ENCODE assay signal across 1 cellular context in the genomic region with DNA sequence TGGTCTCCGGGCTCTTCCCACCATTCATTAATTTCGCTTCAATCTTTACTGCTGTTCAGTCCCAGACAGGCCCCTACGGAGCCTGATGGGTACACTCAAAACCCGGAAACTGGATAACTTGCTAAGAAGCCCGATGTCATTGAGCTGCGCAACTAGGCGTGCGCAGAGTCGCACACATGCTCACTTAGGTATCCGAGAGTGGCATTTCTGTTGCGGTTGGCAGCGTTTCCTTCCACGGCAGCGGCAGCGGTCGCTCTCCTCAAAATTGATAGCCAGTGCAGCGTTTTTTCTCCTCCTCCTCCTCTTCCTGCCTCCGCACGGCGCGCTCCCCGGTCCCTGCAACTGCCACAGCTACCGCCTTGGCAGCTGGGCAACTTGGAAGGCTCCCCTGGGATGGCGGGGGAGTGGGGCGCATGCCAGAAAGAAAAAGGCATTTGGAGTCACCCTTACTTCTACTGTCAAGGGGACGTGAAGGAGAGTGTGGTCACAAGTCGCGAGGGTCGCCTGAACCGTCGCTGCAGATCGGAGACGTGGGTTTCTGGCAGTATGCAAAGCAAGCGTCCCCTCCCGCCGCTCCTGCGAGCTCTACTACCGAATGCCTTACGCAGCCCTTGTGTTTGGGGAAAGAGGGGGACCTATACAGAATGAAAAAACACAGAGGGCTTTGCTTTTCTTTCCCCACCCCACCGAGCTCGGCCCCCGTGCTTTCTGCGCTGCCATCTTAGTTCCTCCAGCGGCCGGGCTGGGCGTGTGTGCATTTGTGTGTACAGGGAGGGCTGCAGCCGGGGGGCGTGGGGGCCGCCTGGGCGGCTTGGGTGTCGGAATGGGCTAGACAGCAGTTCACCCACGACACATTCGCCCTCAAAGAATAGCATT.
TF ChIP-seq lines count a peak whose summit lies in the region.

No MANE protein-coding gene starts in this region.

TF ChIP-seq in K562, 482 proteins besides CTCF, POLR2A, EP300 and RAD21 (continued from another document):
- TF ChIP-seq, protein P1, sequence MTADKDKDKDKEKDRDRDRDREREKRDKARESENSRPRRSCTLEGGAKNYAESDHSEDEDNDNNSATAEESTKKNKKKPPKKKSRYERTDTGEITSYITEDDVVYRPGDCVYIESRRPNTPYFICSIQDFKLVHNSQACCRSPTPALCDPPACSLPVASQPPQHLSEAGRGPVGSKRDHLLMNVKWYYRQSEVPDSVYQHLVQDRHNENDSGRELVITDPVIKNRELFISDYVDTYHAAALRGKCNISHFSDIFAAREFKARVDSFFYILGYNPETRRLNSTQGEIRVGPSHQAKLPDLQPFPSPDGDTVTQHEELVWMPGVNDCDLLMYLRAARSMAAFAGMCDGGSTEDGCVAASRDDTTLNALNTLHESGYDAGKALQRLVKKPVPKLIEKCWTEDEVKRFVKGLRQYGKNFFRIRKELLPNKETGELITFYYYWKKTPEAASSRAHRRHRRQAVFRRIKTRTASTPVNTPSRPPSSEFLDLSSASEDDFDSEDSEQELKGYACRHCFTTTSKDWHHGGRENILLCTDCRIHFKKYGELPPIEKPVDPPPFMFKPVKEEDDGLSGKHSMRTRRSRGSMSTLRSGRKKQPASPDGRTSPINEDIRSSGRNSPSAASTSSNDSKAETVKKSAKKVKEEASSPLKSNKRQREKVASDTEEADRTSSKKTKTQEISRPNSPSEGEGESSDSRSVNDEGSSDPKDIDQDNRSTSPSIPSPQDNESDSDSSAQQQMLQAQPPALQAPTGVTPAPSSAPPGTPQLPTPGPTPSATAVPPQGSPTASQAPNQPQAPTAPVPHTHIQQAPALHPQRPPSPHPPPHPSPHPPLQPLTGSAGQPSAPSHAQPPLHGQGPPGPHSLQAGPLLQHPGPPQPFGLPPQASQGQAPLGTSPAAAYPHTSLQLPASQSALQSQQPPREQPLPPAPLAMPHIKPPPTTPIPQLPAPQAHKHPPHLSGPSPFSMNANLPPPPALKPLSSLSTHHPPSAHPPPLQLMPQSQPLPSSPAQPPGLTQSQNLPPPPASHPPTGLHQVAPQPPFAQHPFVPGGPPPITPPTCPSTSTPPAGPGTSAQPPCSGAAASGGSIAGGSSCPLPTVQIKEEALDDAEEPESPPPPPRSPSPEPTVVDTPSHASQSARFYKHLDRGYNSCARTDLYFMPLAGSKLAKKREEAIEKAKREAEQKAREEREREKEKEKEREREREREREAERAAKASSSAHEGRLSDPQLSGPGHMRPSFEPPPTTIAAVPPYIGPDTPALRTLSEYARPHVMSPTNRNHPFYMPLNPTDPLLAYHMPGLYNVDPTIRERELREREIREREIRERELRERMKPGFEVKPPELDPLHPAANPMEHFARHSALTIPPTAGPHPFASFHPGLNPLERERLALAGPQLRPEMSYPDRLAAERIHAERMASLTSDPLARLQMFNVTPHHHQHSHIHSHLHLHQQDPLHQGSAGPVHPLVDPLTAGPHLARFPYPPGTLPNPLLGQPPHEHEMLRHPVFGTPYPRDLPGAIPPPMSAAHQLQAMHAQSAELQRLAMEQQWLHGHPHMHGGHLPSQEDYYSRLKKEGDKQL (CRISPR knock-in tag; IDR thresholded peaks at IDR 0.05; ENCODE audit: borderline replicate concordance), result no peak
- TF ChIP-seq HCFC1 (IDR thresholded peaks at IDR 0.05; ENCODE audit: low read depth, low read length) (0 out of 2 replicates have a peak, but pooled peaks have one; percentile 21), BRCA1 (IDR thresholded peaks at IDR 0.05) (no peak), BRCA1 (CRISPR knock-in tag; IDR thresholded peaks at IDR 0.05) (no peak), POLR2G (IDR thresholded peaks at IDR 0.05; ENCODE audit: low read depth, low read length) (peak; percentile 76), MYC (IDR thresholded peaks at IDR 0.05; ENCODE audit: low read depth, low read length) (peak; percentile 62; the same call in 1 of the 2 replicates), MYC (CRISPR knock-in tag; IDR thresholded peaks at IDR 0.05; ENCODE audit: borderline replicate concordance, low read depth) (no peak), KAT8 (IDR thresholded peaks at IDR 0.05; ENCODE audit: low read depth) (no peak), POLR2H (tag; IDR thresholded peaks at IDR 0.05; ENCODE audit: low read depth) (no peak), SRSF1 (IDR thresholded peaks at IDR 0.05; ENCODE audit: low read depth, low read length) (no peak), ZNF3 (CRISPR knock-in tag; IDR thresholded peaks at IDR 0.05) (no peak), ZNF232 (CRISPR knock-in tag; IDR thresholded peaks at IDR 0.05) (no peak), FOXJ2 (tag; IDR thresholded peaks at IDR 0.05) (no peak), KDM4B (IDR thresholded peaks at IDR 0.05; ENCODE audit: borderline replicate concordance in 2 of 2, low read depth in 1 of 2) (peak in 1 of 2 experiments; percentile 22; a peak in 1 of 4 replicates), HIVEP1 (CRISPR knock-in tag; IDR thresholded peaks at IDR 0.05) (no peak), EP400 (IDR thresholded peaks at IDR 0.05) (peak; percentile 66; the same call in 1 of the 2 replicates), HSF4 (CRISPR knock-in tag; IDR thresholded peaks at IDR 0.05; ENCODE audit: borderline replicate concordance) (no peak), L3MBTL2 (IDR thresholded peaks at IDR 0.05) (0 out of 2 replicates have a peak, but pooled peaks have one; percentile 29), NEUROD1 (IDR thresholded peaks at IDR 0.05; ENCODE audit: borderline replicate concordance, low read depth, low read length, partially characterized antibody) (peak; percentile 95), POLR2AphosphoS5 (IDR thresholded peaks at IDR 0.05; ENCODE audit: control insufficient read depth, insufficient read depth, low read depth, low read length) (peak; percentile 67), CAMTA2 (CRISPR knock-in tag; conservative IDR thresholded peaks at IDR 0.05) (no peak), PHF20 (IDR thresholded peaks at IDR 0.05; ENCODE audit: partially characterized antibody) (peak; percentile 46), ZNF212 (CRISPR knock-in tag; IDR thresholded peaks at IDR 0.05) (no peak), MCM5 (IDR thresholded peaks at IDR 0.05; ENCODE audit: low read depth) (no peak), HNRNPLL (IDR thresholded peaks at IDR 0.05; ENCODE audit: low read depth, low read length, poor library complexity, severe bottlenecking) (peak; percentile 46), JUND (IDR thresholded peaks at IDR 0.05; ENCODE audit: borderline replicate concordance, low read depth, low read length) (0 out of 2 replicates have a peak, but pooled peaks have one; percentile 38), JUND (tag; IDR thresholded peaks at IDR 0.05; ENCODE audit: borderline replicate concordance, low read depth, low read length) (no peak), ZFX (CRISPR knock-in tag; IDR thresholded peaks at IDR 0.05) (peak; percentile 33; the same call in 1 of the 2 replicates), MEIS2 (IDR thresholded peaks at IDR 0.05; ENCODE audit: partially characterized antibody) (peak; percentile 67), CREB1 (IDR thresholded peaks at IDR 0.05) (peak; percentile 62), CREB1 (CRISPR knock-in tag; IDR thresholded peaks at IDR 0.05) (peak; percentile 52; the same call in 1 of the 2 replicates), PHF8 (IDR thresholded peaks at IDR 0.05; ENCODE audit: borderline replicate concordance, low read length) (peak; percentile 71; the same call in 1 of the 2 replicates), RBBP5 (IDR thresholded peaks at IDR 0.05; ENCODE audit: borderline replicate concordance, insufficient read depth, low read length, poor library complexity, severe bottlenecking) (peak; percentile 73), PKNOX1 (IDR thresholded peaks at IDR 0.05) (peak; percentile 37), BCOR (IDR thresholded peaks at IDR 0.05) (0 out of 2 replicates have a peak, but pooled peaks have one; percentile 34), CTBP1 (IDR thresholded peaks at IDR 0.05; ENCODE audit: borderline replicate concordance) (peak; percentile 53; the same call in 1 of the 2 replicates), MAZ (CRISPR knock-in tag; conservative IDR thresholded peaks at IDR 0.05 in 1 of 2, IDR thresholded peaks at IDR 0.05 in 1 of 2) (peak in 1 of 2 experiments; percentile 74; a peak in 2 of 4 replicates), KDM1A (IDR thresholded peaks at IDR 0.05) (peak in 1 of 2 experiments; percentile 45; a peak in 1 of 4 replicates), ZBTB8A (IDR thresholded peaks at IDR 0.05; ENCODE audit: partially characterized antibody) (no peak), HDAC6 (IDR thresholded peaks at IDR 0.05; ENCODE audit: low read depth, low read length) (no peak), ZNF668 (CRISPR knock-in tag; IDR thresholded peaks at IDR 0.05) (no peak), POU5F1 (IDR thresholded peaks at IDR 0.05; ENCODE audit: borderline replicate concordance, low read depth, low read length, partially characterized antibody) (no peak), NBN (IDR thresholded peaks at IDR 0.05; ENCODE audit: low read depth) (no peak), MXI1 (IDR thresholded peaks at IDR 0.05; ENCODE audit: low read depth, low read length) (no peak), SRSF9 (IDR thresholded peaks at IDR 0.05; ENCODE audit: borderline replicate concordance, low read depth, low read length) (no peak), TBP (optimal IDR thresholded peaks at IDR 0.05; ENCODE audit: low read depth, low read length) (peak; percentile 87), CHD2 (IDR thresholded peaks at IDR 0.05; ENCODE audit: low read depth, low read length) (no peak)
- TF ChIP-seq, protein P2, sequence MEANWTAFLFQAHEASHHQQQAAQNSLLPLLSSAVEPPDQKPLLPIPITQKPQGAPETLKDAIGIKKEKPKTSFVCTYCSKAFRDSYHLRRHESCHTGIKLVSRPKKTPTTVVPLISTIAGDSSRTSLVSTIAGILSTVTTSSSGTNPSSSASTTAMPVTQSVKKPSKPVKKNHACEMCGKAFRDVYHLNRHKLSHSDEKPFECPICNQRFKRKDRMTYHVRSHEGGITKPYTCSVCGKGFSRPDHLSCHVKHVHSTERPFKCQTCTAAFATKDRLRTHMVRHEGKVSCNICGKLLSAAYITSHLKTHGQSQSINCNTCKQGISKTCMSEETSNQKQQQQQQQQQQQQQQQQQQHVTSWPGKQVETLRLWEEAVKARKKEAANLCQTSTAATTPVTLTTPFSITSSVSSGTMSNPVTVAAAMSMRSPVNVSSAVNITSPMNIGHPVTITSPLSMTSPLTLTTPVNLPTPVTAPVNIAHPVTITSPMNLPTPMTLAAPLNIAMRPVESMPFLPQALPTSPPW (CRISPR knock-in tag; IDR thresholded peaks at IDR 0.05), result peak; percentile 67
- TF ChIP-seq, protein P3, sequence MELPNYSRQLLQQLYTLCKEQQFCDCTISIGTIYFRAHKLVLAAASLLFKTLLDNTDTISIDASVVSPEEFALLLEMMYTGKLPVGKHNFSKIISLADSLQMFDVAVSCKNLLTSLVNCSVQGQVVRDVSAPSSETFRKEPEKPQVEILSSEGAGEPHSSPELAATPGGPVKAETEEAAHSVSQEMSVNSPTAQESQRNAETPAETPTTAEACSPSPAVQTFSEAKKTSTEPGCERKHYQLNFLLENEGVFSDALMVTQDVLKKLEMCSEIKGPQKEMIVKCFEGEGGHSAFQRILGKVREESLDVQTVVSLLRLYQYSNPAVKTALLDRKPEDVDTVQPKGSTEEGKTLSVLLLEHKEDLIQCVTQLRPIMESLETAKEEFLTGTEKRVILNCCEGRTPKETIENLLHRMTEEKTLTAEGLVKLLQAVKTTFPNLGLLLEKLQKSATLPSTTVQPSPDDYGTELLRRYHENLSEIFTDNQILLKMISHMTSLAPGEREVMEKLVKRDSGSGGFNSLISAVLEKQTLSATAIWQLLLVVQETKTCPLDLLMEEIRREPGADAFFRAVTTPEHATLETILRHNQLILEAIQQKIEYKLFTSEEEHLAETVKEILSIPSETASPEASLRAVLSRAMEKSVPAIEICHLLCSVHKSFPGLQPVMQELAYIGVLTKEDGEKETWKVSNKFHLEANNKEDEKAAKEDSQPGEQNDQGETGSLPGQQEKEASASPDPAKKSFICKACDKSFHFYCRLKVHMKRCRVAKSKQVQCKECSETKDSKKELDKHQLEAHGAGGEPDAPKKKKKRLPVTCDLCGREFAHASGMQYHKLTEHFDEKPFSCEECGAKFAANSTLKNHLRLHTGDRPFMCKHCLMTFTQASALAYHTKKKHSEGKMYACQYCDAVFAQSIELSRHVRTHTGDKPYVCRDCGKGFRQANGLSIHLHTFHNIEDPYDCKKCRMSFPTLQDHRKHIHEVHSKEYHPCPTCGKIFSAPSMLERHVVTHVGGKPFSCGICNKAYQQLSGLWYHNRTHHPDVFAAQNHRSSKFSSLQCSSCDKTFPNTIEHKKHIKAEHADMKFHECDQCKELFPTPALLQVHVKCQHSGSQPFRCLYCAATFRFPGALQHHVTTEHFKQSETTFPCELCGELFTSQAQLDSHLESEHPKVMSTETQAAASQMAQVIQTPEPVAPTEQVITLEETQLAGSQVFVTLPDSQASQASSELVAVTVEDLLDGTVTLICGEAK (IDR thresholded peaks at IDR 0.05), result peak; percentile 61; the same call in 1 of the 2 replicates
- TF ChIP-seq, protein P3 (CRISPR knock-in tag; IDR thresholded peaks at IDR 0.05), result no peak
TF ChIP-seq in K562: peak in this region for 56.
